Comparison of ENCODE assay signal across 7 cellular contexts in genomic region chr14:105648609-105649535, GRCh38.
A peak's percentile ranks its signal among the peaks of the same experiment; 100 is the strongest.
DNase-seq lines count a peak whose midpoint lies in the region; ATAC-seq and TF ChIP-seq lines count a peak whose summit lies in the region.
"Not testable (repeated sequence)": the region's sequence is repeated elsewhere in the genome, so short reads cannot be mapped to it uniquely, and the experiment has no call there.

No MANE protein-coding gene starts in this region.

- H3K27me3 ChIP-seq in BLaER1 treated with 17β-estradiol and CSF1 and Interleukin-3, amounts not matched to agents 10 nM and 100 nM; H7 (ENCODE audit: control insufficient read depth, insufficient read depth, low read length); right lobe of liver: not testable (repeated sequence)

- not testable (repeated sequence) for H3K9me3 ChIP-seq in BLaER1 treated with 17β-estradiol and CSF1 and Interleukin-3, amounts not matched to agents 10 nM and 100 nM (replicated peaks in 1 of 11); right lobe of liver

- 67% methylated on average over 4 of the region's 13 CpGs for WGBS in right lobe of liver (ENCODE audit: insufficient coverage, low coverage, low lambda C conversion rate, missing lambda C conversion rate)

- H3K36me3 Mint-ChIP-seq in activated naive CD8-positive, alpha-beta T cell treated with anti-CD3 and anti-CD28 coated beads for 36 hours; effector memory CD8-positive, alpha-beta T cell (ENCODE audit: insufficient read depth); stimulated activated effector memory CD8-positive, alpha-beta T cell treated with anti-CD3 and anti-CD28 coated beads, Interleukin-12 subunit alpha, Interleukin-12 subunit beta, amount 100 ng/mL, for 72 hours: not testable (repeated sequence)

- H3K4me1 ChIP-seq in BLaER1 treated with 17β-estradiol and CSF1 and Interleukin-3, amounts not matched to agents 10 nM and 100 nM, result peaks cover 10 to 28% (median 20%) of the 10 kb centered on the region in 10 experiments
- H3K4me1 ChIP-seq in right lobe of liver, result not testable (repeated sequence)

- H3K27ac ChIP-seq in BLaER1 treated with 17β-estradiol and CSF1 and Interleukin-3, amounts not matched to agents 10 nM and 100 nM; right lobe of liver: not testable (repeated sequence)

- not testable (repeated sequence) for TF ChIP-seq CTCF in right lobe of liver (IDR thresholded peaks at IDR 0.05)

- H3K4me2 ChIP-seq in BLaER1 treated with 17β-estradiol and CSF1 and Interleukin-3, amounts not matched to agents 10 nM and 100 nM, result peak overlapping the region; percentile 56 to 77 (median 72)

- H3K27me3 Mint-ChIP-seq in activated naive CD8-positive, alpha-beta T cell treated with anti-CD3 and anti-CD28 coated beads for 36 hours, result not testable (repeated sequence)
- H3K27me3 Mint-ChIP-seq in effector memory CD8-positive, alpha-beta T cell, result peaks cover 31 to 38% of the 10 kb centered on the region in 2 donors

- H4K20me1 ChIP-seq in BLaER1 treated with 17β-estradiol and CSF1 and Interleukin-3, amounts not matched to agents 10 nM and 100 nM, result not testable (repeated sequence)

- not testable (repeated sequence) for H3K4me3 Mint-ChIP-seq in activated naive CD8-positive, alpha-beta T cell treated with anti-CD3 and anti-CD28 coated beads for 36 hours
- peak overlapping the region in 1 of 2 donors; percentile 54 for H3K4me3 Mint-ChIP-seq in effector memory CD8-positive, alpha-beta T cell
- peak overlapping the region; percentile 47 for H3K4me3 Mint-ChIP-seq in stimulated activated effector memory CD8-positive, alpha-beta T cell treated with anti-CD3 and anti-CD28 coated beads, Interleukin-12 subunit alpha, Interleukin-12 subunit beta, amount 100 ng/mL, for 72 hours

- not testable (repeated sequence) for H3K4me3 ChIP-seq in BLaER1 treated with 17β-estradiol and CSF1 and Interleukin-3, amounts not matched to agents 10 nM and 100 nM; H7 (ENCODE audit: insufficient read depth, low read depth, low read length); right lobe of liver

- not testable (repeated sequence) for ATAC-seq in effector memory CD8-positive, alpha-beta T cell (replicated peaks); stimulated activated effector memory CD8-positive, alpha-beta T cell treated with anti-CD3 and anti-CD28 coated beads, Interleukin-12 subunit alpha, Interleukin-12 subunit beta, amount 100 ng/mL, for 72 hours
- ATAC-seq in right lobe of liver, result peak; percentile 8 to 51 (median 42)

- not testable (repeated sequence) for H3K9me3 Mint-ChIP-seq in activated naive CD8-positive, alpha-beta T cell treated with anti-CD3 and anti-CD28 coated beads for 36 hours; effector memory CD8-positive, alpha-beta T cell; stimulated activated effector memory CD8-positive, alpha-beta T cell treated with anti-CD3 and anti-CD28 coated beads, Interleukin-12 subunit alpha, Interleukin-12 subunit beta, amount 100 ng/mL, for 72 hours

- DNase-seq in H7, result peak; percentile 34
- peak; percentile 47 for DNase-seq in NCI-H69 (lab: John Stamatoyannopoulos, UW)
- DNase-seq in activated naive CD8-positive, alpha-beta T cell treated with anti-CD3 and anti-CD28 coated beads for 36 hours; effector memory CD8-positive, alpha-beta T cell: not testable (repeated sequence)
- DNase-seq in right lobe of liver, result peak; percentile 69 to 84 (median 83)
- DNase-seq in stimulated activated effector memory CD8-positive, alpha-beta T cell treated with anti-CD3 and anti-CD28 coated beads, Interleukin-12 subunit alpha, Interleukin-12 subunit beta, amount 100 ng/mL, for 72 hours (ENCODE audit: low spot score in 2 of 2), result peak in 1 of 2 donors; percentile 48

- H3K36me3 ChIP-seq in BLaER1 treated with 17β-estradiol and CSF1 and Interleukin-3, amounts not matched to agents 10 nM and 100 nM; H7 (replicated peaks; ENCODE audit: control insufficient read depth, insufficient read depth, low read length); right lobe of liver: not testable (repeated sequence)

- intact Hi-C loops in right lobe of liver (cut with DNase I), result not testable (repeated sequence)

- H3K27ac Mint-ChIP-seq in activated naive CD8-positive, alpha-beta T cell treated with anti-CD3 and anti-CD28 coated beads for 36 hours, result peak overlapping the region; percentile 5
- peak overlapping the region; percentile 56 to 69 for H3K27ac Mint-ChIP-seq in effector memory CD8-positive, alpha-beta T cell
- peak overlapping the region; percentile 50 for H3K27ac Mint-ChIP-seq in stimulated activated effector memory CD8-positive, alpha-beta T cell treated with anti-CD3 and anti-CD28 coated beads, Interleukin-12 subunit alpha, Interleukin-12 subunit beta, amount 100 ng/mL, for 72 hours

- not testable (repeated sequence) for TF ChIP-seq POLR2A in right lobe of liver (IDR thresholded peaks at IDR 0.05)

- H3K9ac ChIP-seq in BLaER1 treated with 17β-estradiol and CSF1 and Interleukin-3, amounts not matched to agents 10 nM and 100 nM, result not testable (repeated sequence)

- H3K4me1 Mint-ChIP-seq in activated naive CD8-positive, alpha-beta T cell treated with anti-CD3 and anti-CD28 coated beads for 36 hours, result not testable (repeated sequence)
- peaks cover 5 to 12% of the 10 kb centered on the region in 2 donors for H3K4me1 Mint-ChIP-seq in effector memory CD8-positive, alpha-beta T cell (ENCODE audit: low read depth in 2 of 2)
- peaks cover 22% of the 10 kb centered on the region for H3K4me1 Mint-ChIP-seq in stimulated activated effector memory CD8-positive, alpha-beta T cell treated with anti-CD3 and anti-CD28 coated beads, Interleukin-12 subunit alpha, Interleukin-12 subunit beta, amount 100 ng/mL, for 72 hours

Comparison
In these comparisons a context has a peak if more than half of its experiments do, and no peak if none do; other contexts are left out.
1. H3K27ac Mint-ChIP-seq: peak in every context shown above with its lines; median percentile 62 in effector memory CD8-positive, alpha-beta T cell; 50 in stimulated activated effector memory CD8-positive, alpha-beta T cell treated with anti-CD3 and anti-CD28 coated beads, Interleukin-12 subunit alpha, Interleukin-12 subunit beta, amount 100 ng/mL, for 72 hours; 5 in activated naive CD8-positive, alpha-beta T cell treated with anti-CD3 and anti-CD28 coated beads for 36 hours.